4 cellular contexts compared by ENCODE assay signal in genomic region chr7:55862652-55863051, GRCh38. TPM values are rescaled to one million over a fixed set of nuclear protein-coding genes. Genes with fewer than 3 reads are reported as not detected.
"Had no signal": no experiment of that assay in that cellular context is flagged by ENCODE, and none has a peak within 500 bp of the region (broad histone marks: within the 10 kb centered on the region; RNA-seq: fewer than 3 reads in every experiment).

Gene SEPTIN14, minus strand, starts transcription at chr7:55862752. Its CDS starts 756 bp downstream, at chr7:55861996.

RNA-seq across cellular contexts. Expression of gene SEPTIN14, which starts in this region (rescaled TPM):
- total RNA-seq: LHCN-M2, M059J, MCF 10A, NCI-H460 had no signal
